Comparison of ENCODE assay signal across 15 cellular contexts in genomic region chr10:122130474-122131110, GRCh38.
DNase-seq lines count a peak whose midpoint lies in the region; ATAC-seq and TF ChIP-seq lines count a peak whose summit lies in the region.
"Had no signal": no experiment of that assay in that cellular context is flagged by ENCODE, and none has a peak within 500 bp of the region (broad histone marks: within the 10 kb centered on the region; RNA-seq: fewer than 3 reads in every experiment).

No MANE protein-coding gene starts in this region.

- H3K4me3 ChIP-seq in right cardiac atrium (ENCODE audit: low read length) (no peak overlapping the region), astrocyte of the spinal cord (ENCODE audit: low read depth, low read length) (no peak overlapping the region), psoas muscle (no peak overlapping the region)

- H3K4me1 ChIP-seq in right cardiac atrium (ENCODE audit: control insufficient read depth, insufficient read depth, low read length), result peaks cover 2% of the 10 kb centered on the region
- peaks cover 53% of the 10 kb centered on the region for H3K4me1 ChIP-seq in psoas muscle

- H3K27me3 ChIP-seq in right cardiac atrium (ENCODE audit: control insufficient read depth, insufficient read depth) (no peaks in the 10 kb centered on the region), psoas muscle (ENCODE audit: insufficient read depth in 3 of 3, low read length in 2 of 3) (no peaks in the 10 kb centered on the region)

- intact Hi-C loops in right cardiac atrium (cut with DNase I) (no loop called here), cardiac septum (cut with DNase I) (no loop called here), psoas muscle (cut with DNase I) (no loop called here)

- H3K36me3 ChIP-seq in psoas muscle (ENCODE audit: insufficient read depth in 1 of 2, low read depth in 1 of 2), result peaks cover 6 to 38% of the 10 kb centered on the region in 2 donors

- in situ Hi-C loops in astrocyte of the spinal cord (cut with HindIII; ENCODE audit: low sequenced_read_pairs) (no loop called here), G401 (cut with HindIII; ENCODE audit: low sequenced_read_pairs) (no loop called here)

- H3K27ac ChIP-seq in right cardiac atrium (ENCODE audit: low read length), result peak overlapping the region; percentile 22
- peak overlapping the region; percentile 61 for H3K27ac ChIP-seq in psoas muscle

- 79% methylated on average over 8 of the region's 8 CpGs for WGBS in right cardiac atrium
- WGBS in psoas muscle, 3 donors, result 70 to 85% (median 73%) methylated on average over 8 of the region's 8 CpGs

- ATAC-seq in right cardiac atrium (no peak), psoas muscle (no peak)

- no peak for DNase-seq in right cardiac atrium
- DNase-seq in cardiac septum (ENCODE audit: low spot score), result no peak
- DNase-seq in astrocyte of the spinal cord (ENCODE audit: low read depth, low spot score), result peak; percentile 61
- no peak for DNase-seq in psoas muscle
- DNase-seq in AG08395 (ENCODE audit: low spot score), result no peak
- no peak for DNase-seq in G401 (ENCODE audit: low spot score)
- DNase-seq in NCI-H1930 (lab: John Stamatoyannopoulos, UW), result no peak
- DNase-seq: DMS 273 treated with DMSO at 0.1 percent for 48 hours; GOT3; Kasumi-1; NCI-H1436 treated with DMSO at 0.1 percent for 48 hours; NCI-H345; NCI-H526 treated with DMSO at 0.1 percent for 48 hours; NK-92 treated with Interleukin-12 subunit alpha and Interleukin-12 subunit beta, amount 100 ng/mL, for 24 hours; OCI-M1 had no signal

- TF ChIP-seq CTCF in astrocyte of the spinal cord (IDR thresholded peaks at IDR 0.05; ENCODE audit: low read depth, low read length) (no peak), psoas muscle (IDR thresholded peaks at IDR 0.05) (no peak)

- H3K9me3 ChIP-seq in right cardiac atrium (ENCODE audit: control insufficient read depth, low read length) (no peaks in the 10 kb centered on the region), psoas muscle (no peaks in the 10 kb centered on the region)
